In the genomic region with DNA sequence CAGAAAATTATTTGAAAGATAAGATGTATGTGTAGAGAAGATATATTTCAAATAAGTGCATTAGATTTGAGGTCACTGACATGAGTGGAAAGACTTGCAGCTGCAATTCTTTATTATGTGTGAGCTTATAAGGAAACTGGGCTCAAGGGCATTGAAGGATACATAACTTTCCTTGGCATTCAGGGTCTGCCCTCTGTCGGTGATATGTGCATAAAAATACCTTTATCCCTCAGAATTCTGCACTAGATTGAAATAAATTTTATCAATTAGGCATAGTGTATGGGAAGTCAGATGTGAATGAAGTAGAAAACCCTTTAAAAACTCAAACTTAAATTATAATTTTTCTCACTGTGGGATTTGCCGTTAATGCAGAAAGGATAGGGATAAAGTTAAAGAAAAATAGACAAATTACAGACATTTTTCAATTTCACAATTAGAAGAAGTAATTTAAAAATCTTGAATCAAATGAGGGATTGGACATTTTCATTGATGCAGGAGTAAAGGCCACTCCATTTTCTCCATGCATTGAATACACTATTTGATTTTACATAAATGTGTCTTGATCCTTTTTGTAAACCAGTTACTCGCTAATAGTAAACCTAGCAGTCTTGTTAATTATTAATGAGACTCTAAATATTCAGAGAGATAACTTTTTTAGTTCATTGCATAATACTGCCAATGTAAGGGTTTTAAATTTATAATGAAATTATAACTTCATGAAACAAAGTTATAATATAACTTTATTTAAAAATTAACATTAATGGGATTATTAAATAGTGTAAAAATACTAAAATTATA, we compare ENCODE assay signal across 10 cellular contexts. TPM values are rescaled to one million over a fixed set of nuclear protein-coding genes. Genes with fewer than 3 reads are reported as not detected.
A peak's percentile ranks its signal among the peaks of the same experiment; 100 is the strongest.
DNase-seq lines count a peak whose midpoint lies in the region; ATAC-seq, FAIRE-seq and TF ChIP-seq lines count a peak whose summit lies in the region.
"Had no signal": no experiment of that assay in that cellular context is flagged by ENCODE, and none has a peak within 500 bp of the region (broad histone marks: within the 10 kb centered on the region; RNA-seq: fewer than 3 reads in every experiment).

No MANE protein-coding gene starts in this region.

- no peaks in the 10 kb centered on the region for H3K79me2 ChIP-seq in hepatocyte

- H3K36me3 ChIP-seq in hepatocyte (replicated peaks; ENCODE audit: insufficient read depth, low read depth) (no peaks in the 10 kb centered on the region), esophagus muscularis mucosa (no peaks in the 10 kb centered on the region)

- H3K4me2 ChIP-seq in hepatocyte = no peak overlapping the region

- peak; percentile 24 for TF ChIP-seq CTCF in AG09309 (IDR thresholded peaks at IDR 0.05; ENCODE audit: control insufficient read depth, insufficient read depth, low read depth, low read length, missing control alignments)
- peak; percentile 68 for TF ChIP-seq CTCF in VCaP (conservative IDR thresholded peaks at IDR 0.05)
- TF ChIP-seq CTCF in hepatocyte (IDR thresholded peaks at IDR 0.05; ENCODE audit: poor library complexity) = peak; percentile 20
- no peak for TF ChIP-seq CTCF in esophagus muscularis mucosa (IDR thresholded peaks at IDR 0.05)

- no peaks in the 10 kb centered on the region for H3K9me3 ChIP-seq in hepatocyte (ENCODE audit: low read depth)
- H3K9me3 ChIP-seq in esophagus muscularis mucosa = no peaks in the 10 kb centered on the region
- H3K9me3 ChIP-seq: psoas muscle had no signal

- FAIRE-seq in H54 (lab: Jason Lieb, UNC) = no peak

- no peak overlapping the region for H2AFZ ChIP-seq in hepatocyte

- TF ChIP-seq POLR2A in H54 (IDR thresholded peaks at IDR 0.05; ENCODE audit: low read depth, low read length) (no peak), esophagus muscularis mucosa (IDR thresholded peaks at IDR 0.05; ENCODE audit: low read depth) (no peak)

- H3K4me3 ChIP-seq in AG09309 (ENCODE audit: control insufficient read depth, low read depth, low read length) (no peak overlapping the region), hepatocyte (no peak overlapping the region), esophagus muscularis mucosa (no peak overlapping the region)
- H3K4me3 ChIP-seq: psoas muscle had no signal

- H3K27me3 ChIP-seq in hepatocyte = no peaks in the 10 kb centered on the region
- no peaks in the 10 kb centered on the region for H3K27me3 ChIP-seq in esophagus muscularis mucosa

- no peaks in the 10 kb centered on the region for H4K20me1 ChIP-seq in hepatocyte (ENCODE audit: insufficient read depth, poor library complexity, severe bottlenecking)

- WGBS in hepatocyte (ENCODE audit: low lambda C conversion rate, missing lambda C conversion rate) = 75% methylated on average over 3 of the region's 3 CpGs
- 64% methylated on average over 3 of the region's 3 CpGs for WGBS in esophagus muscularis mucosa

- H3K9me2 ChIP-seq in hepatocyte (replicated peaks; ENCODE audit: insufficient read depth) = no peaks in the 10 kb centered on the region

- TF ChIP-seq EP300 in esophagus muscularis mucosa (IDR thresholded peaks at IDR 0.05) = no peak

- no peak for DNase-seq in AG09309 (ENCODE audit: low read depth)
- DNase-seq in HT-29 (ENCODE audit: low spot score) = peak; percentile 44
- DNase-seq in hepatocyte (ENCODE audit: low spot score) = peak; percentile 19
- no peak for DNase-seq in H54 (ENCODE audit: insufficient read length, low spot score)
- no peak for DNase-seq in esophagus muscularis mucosa (ENCODE audit: extremely low spot score)
- no peak for DNase-seq in GM19240 (ENCODE audit: insufficient read length, low spot score)
- DNase-seq: psoas muscle had no signal

- no peak for ATAC-seq in HG03108 (IDR thresholded peaks at IDR 0.05; ENCODE audit: unreplicated experiment)
- ATAC-seq: psoas muscle had no signal

- H3K4me1 ChIP-seq in hepatocyte (ENCODE audit: insufficient read depth) (no peaks in the 10 kb centered on the region), esophagus muscularis mucosa (no peaks in the 10 kb centered on the region)
- H3K4me1 ChIP-seq: psoas muscle had no signal

- intact Hi-C loops in esophagus muscularis mucosa (cut with DNase I) = no loop called here

- no peak overlapping the region for H3K27ac ChIP-seq in VCaP
- H3K27ac ChIP-seq in hepatocyte = no peak overlapping the region
- no peak overlapping the region for H3K27ac ChIP-seq in esophagus muscularis mucosa (replicated peaks in 1 of 4)
- H3K27ac ChIP-seq: psoas muscle had no signal

RNA-seq across cellular contexts. Expression of a gene that starts 21.0 kb away (rescaled TPM):
- total RNA-seq in HT-29 (2014; rRNA removed; shearing (Covaris generic)) = not detected in 2 replicates
- total RNA-seq in hepatocyte (1.2 and 2.4 TPM in 2 replicates), esophagus muscularis mucosa (1 to 10 TPM in 1 of 4 donors, not detected in 3; 2.0 TPM)
- polyA plus RNA-seq in hepatocyte = 0.79 and 1.7 TPM in 2 replicates
- polyA plus RNA-seq: IgD-negative memory B cell had no signal

Comparison
In these comparisons a context has a peak if more than half of its experiments do, and no peak if none do; other contexts are left out.
1. DNase-seq: peak in HT-29 (single experiment) and hepatocyte (single experiment); none in AG09309 (single experiment), H54 (single experiment), esophagus muscularis mucosa (single experiment) and GM19240 (single experiment).
2. CTCF ChIP-seq: peak in AG09309 (single experiment), VCaP (single experiment) and hepatocyte (single experiment); none in esophagus muscularis mucosa (0 of 3).